Comparison of ENCODE assay signal across 21 cellular contexts in genomic region chr3:53791317-53791716, GRCh38. TPM values are rescaled to one million over a fixed set of nuclear protein-coding genes. Genes with fewer than 3 reads are reported as not detected.
"Had no signal": no experiment of that assay in that cellular context is flagged by ENCODE, and none has a peak within 500 bp of the region (broad histone marks: within the 10 kb centered on the region; RNA-seq: fewer than 3 reads in every experiment).

No MANE protein-coding gene starts in this region.

- H3K4me3 ChIP-seq: SJSA1, SK-N-MC had no signal

- H3K36me3 ChIP-seq: SJSA1 had no signal

- H3K4me1 ChIP-seq: SJSA1 had no signal

- DNase-seq: KBM-7, NCI-H1092, NCI-H1105 treated with DMSO at 0.1 percent for 48 hours, NCI-H1417 treated with DMSO at 0.1 percent for 48 hours, NCI-H146, NCI-H1694 treated with DMSO at 0.1 percent for 48 hours, NCI-H1930, NCI-H2081, NCI-H2171, NCI-H226, NCI-H446, NCI-H510A, NCI-H524 treated with DMSO at 0.1 percent for 48 hours, NCI-H69, NCI-H774, Right ventricle myocardium superior, RPMI8226, SIG-M5 had no signal

- H3K9me3 ChIP-seq: SJSA1 had no signal

- H3K27me3 ChIP-seq: SJSA1 had no signal

- H3K27ac ChIP-seq: SJSA1, SK-N-MC had no signal

RNA-seq across cellular contexts. Expression of gene CHDH, which starts 54.9 kb away (rescaled TPM):
- total RNA-seq: SJSA1 had no signal

RNA-seq across cellular contexts. Expression of gene IL17RB, which starts 55.1 kb away (rescaled TPM):
- total RNA-seq: LHCN-M2, SJSA1 had no signal
